In genomic region chr9:68780735-68781134, GRCh38 we compare ENCODE assay signal across 8 cellular contexts.
DNase-seq lines count a peak whose midpoint lies in the region; ATAC-seq, FAIRE-seq and TF ChIP-seq lines count a peak whose summit lies in the region.

No MANE protein-coding gene starts in this region.

- no peak for TF ChIP-seq CTCF in pancreas (IDR thresholded peaks at IDR 0.05)

- peak overlapping the region; percentile 45 for H3K9ac ChIP-seq in endocrine pancreas (ENCODE audit: control insufficient read depth, insufficient read depth, low read length)

- H3K27me3 ChIP-seq in MG63, result no peaks in the 10 kb centered on the region
- no peaks in the 10 kb centered on the region for H3K27me3 ChIP-seq in endocrine pancreas (ENCODE audit: control insufficient read depth, insufficient read depth, low read length)
- H3K27me3 ChIP-seq in pancreas, result no peaks in the 10 kb centered on the region

- intact Hi-C loops in pancreas (cut with DNase I), result loop anchor here in 1 of 3 donors (10.0 kb wide), 1 partner anchor 214 kb away; no protein-coding TSS in a partner anchor

- peak in 3 of 4 donors; percentile 5 to 26 (median 23) for ATAC-seq in pancreas
- no peak for ATAC-seq in GM21576 (IDR thresholded peaks at IDR 0.05; ENCODE audit: unreplicated experiment)
- ATAC-seq in HG02981 (IDR thresholded peaks at IDR 0.05; ENCODE audit: unreplicated experiment), result no peak

- peak overlapping the region in 3 of 4 donors; percentile 86 to 94 (median 93) for H3K27ac ChIP-seq in pancreas

- H3K9me3 ChIP-seq in MG63, result no peaks in the 10 kb centered on the region
- H3K9me3 ChIP-seq in endocrine pancreas (ENCODE audit: control insufficient read depth, low read length), result no peaks in the 10 kb centered on the region
- no peaks in the 10 kb centered on the region for H3K9me3 ChIP-seq in pancreas

- H3K36me3 ChIP-seq in MG63, result no peaks in the 10 kb centered on the region
- no peaks in the 10 kb centered on the region for H3K36me3 ChIP-seq in endocrine pancreas (ENCODE audit: control insufficient read depth, insufficient read depth, low read length)
- H3K36me3 ChIP-seq in pancreas, result no peaks in the 10 kb centered on the region

- WGBS in pancreas, 2 donors, result 3 to 8% methylated on average over 7 of the region's 7 CpGs

- peak; percentile 30 for DNase-seq in D341Med (ENCODE audit: low spot score)
- no peak for DNase-seq in MG63
- no peak for DNase-seq in pancreas
- no peak for DNase-seq in HuH-7 (ENCODE audit: low spot score)
- DNase-seq in NCI-H526 (lab: John Stamatoyannopoulos, UW), result no peak

- FAIRE-seq in pancreas (lab: Jason Lieb, UNC), result no peak

- H3K4me1 ChIP-seq in endocrine pancreas (ENCODE audit: control insufficient read depth, insufficient read depth, low read length) (peaks cover 23% of the 10 kb centered on the region), pancreas (peaks cover 26 to 48% (median 33%) of the 10 kb centered on the region in 3 donors)

- H3K4me3 ChIP-seq in MG63 (peak overlapping the region; percentile 87), endocrine pancreas (ENCODE audit: control insufficient read depth, insufficient read depth, low read length) (peak overlapping the region; percentile 98), pancreas (peak overlapping the region; percentile 54 to 93 (median 79))

Comparison
In these comparisons a context has a peak if more than half of its experiments do, and no peak if none do; other contexts are left out.
1. ATAC-seq: peak in pancreas (3 of 4); none in GM21576 (single experiment) and HG02981 (single experiment).
2. Peak in every context shown above with its lines, with median percentiles within 50 percentile points of each other: H3K4me3 ChIP-seq.